ENCODE assay signal across 16 cellular contexts in genomic region chr15:100780208-100780800, GRCh38.
DNase-seq lines count a peak whose midpoint lies in the region; ATAC-seq, FAIRE-seq and TF ChIP-seq lines count a peak whose summit lies in the region.
"Had no signal": no experiment of that assay in that cellular context is flagged by ENCODE, and none has a peak within 500 bp of the region (broad histone marks: within the 10 kb centered on the region; RNA-seq: fewer than 3 reads in every experiment).

No MANE protein-coding gene starts in this region.

- no peaks in the 10 kb centered on the region for H3K9me3 Mint-ChIP-seq in chondrocyte (ENCODE audit: low read depth)

- no peak overlapping the region for H3K4me3 ChIP-seq in A549
- no peak overlapping the region for H3K4me3 ChIP-seq in osteoblast (ENCODE audit: insufficient read depth, low read length)
- H3K4me3 ChIP-seq: BLaER1, MG63 had no signal

- TF ChIP-seq CTCF in A549 (IDR thresholded peaks at IDR 0.05) (no peak), chondrocyte (IDR thresholded peaks at IDR 0.05) (no peak), osteoblast (IDR thresholded peaks at IDR 0.05; ENCODE audit: extremely low read depth, low read depth, low read length) (no peak)

- no peak overlapping the region for H3K27ac Mint-ChIP-seq in chondrocyte (ENCODE audit: unreplicated experiment)
- H3K27ac Mint-ChIP-seq: H9 had no signal

- H4K20me1 ChIP-seq in osteoblast (ENCODE audit: insufficient read depth, low read length) = no peaks in the 10 kb centered on the region
- H4K20me1 ChIP-seq: BLaER1 had no signal

- H3K36me3 ChIP-seq in osteoblast (ENCODE audit: insufficient read depth, low read length) = no peaks in the 10 kb centered on the region
- H3K36me3 ChIP-seq: BLaER1, MG63 had no signal

- TF ChIP-seq POLR2A in A549 (IDR thresholded peaks at IDR 0.05; ENCODE audit: low read length) = no peak

- H3K4me1 ChIP-seq in A549 (no peaks in the 10 kb centered on the region), osteoblast (ENCODE audit: insufficient read depth, low read length) (peaks cover 6% of the 10 kb centered on the region)

- 80% methylated on average over 13 of the region's 13 CpGs for WGBS in A549 (ENCODE audit: missing lambda C conversion rate)

- H3K79me2 ChIP-seq in osteoblast (ENCODE audit: insufficient read depth, low read length) = no peaks in the 10 kb centered on the region

- H3K27me3 Mint-ChIP-seq in chondrocyte (ENCODE audit: low read depth) = no peaks in the 10 kb centered on the region

- H2AFZ ChIP-seq in osteoblast (ENCODE audit: low read length) = no peak overlapping the region

- H3K9me3 ChIP-seq in A549 (no peaks in the 10 kb centered on the region), osteoblast (ENCODE audit: low read depth, low read length) (no peaks in the 10 kb centered on the region)
- H3K9me3 ChIP-seq: MG63 had no signal

- peak; percentile 18 for FAIRE-seq in A549 (lab: Jason Lieb, UNC)

- CTCF ChIA-PET in A549 (lab: Yijun Ruan, JAX) = no interaction called here

- no peak for TF ChIP-seq EP300 in A549 (IDR thresholded peaks at IDR 0.05)

- peaks cover 7% of the 10 kb centered on the region for H3K4me1 Mint-ChIP-seq in chondrocyte (ENCODE audit: low read depth)

- TF ChIP-seq RAD21 in A549 (conservative IDR thresholded peaks at IDR 0.05 in 1 of 2, IDR thresholded peaks at IDR 0.05 in 1 of 2) = no peak

- H3K4me2 ChIP-seq in A549 (no peak overlapping the region), osteoblast (ENCODE audit: insufficient read depth, low read length) (no peak overlapping the region)
- H3K4me2 ChIP-seq: BLaER1, KMS-11 had no signal

- DNase-seq in A549 (ENCODE audit: low read depth in 1 of 2, low spot score in 1 of 2) (no peak), D341Med (ENCODE audit: low spot score) (peak; percentile 7), chondrocyte (ENCODE audit: low spot score) (peak; percentile 36), osteoblast (ENCODE audit: insufficient read length, low spot score, missing footprints) (peak; percentile 26), hypothalamus (lab: John Stamatoyannopoulos, UW) (no peak), NOMO-1 (lab: John Stamatoyannopoulos, UW; ENCODE audit: unreplicated experiment in 2 of 2) (no peak), AG08395 (ENCODE audit: low spot score) (no peak)
- DNase-seq: DMS 273 treated with DMSO at 0.1 percent for 48 hours, H9, MG63, NCI-H1092 treated with DMSO at 0.1 percent for 48 hours, NCI-H187, NCI-H510A had no signal

- no peak overlapping the region for H3K27ac ChIP-seq in A549
- no peak overlapping the region for H3K27ac ChIP-seq in osteoblast (ENCODE audit: low read depth, low read length)
- H3K27ac ChIP-seq: BLaER1, KMS-11 had no signal

- no peak for ATAC-seq in A549
- ATAC-seq in GM19455 (IDR thresholded peaks at IDR 0.05; ENCODE audit: unreplicated experiment) = no peak

- no peaks in the 10 kb centered on the region for H3K27me3 ChIP-seq in osteoblast (ENCODE audit: insufficient read depth, low read length)
- H3K27me3 ChIP-seq: BLaER1, MG63 had no signal

- POLR2A ChIA-PET in A549 (lab: Yijun Ruan, JAX) = no interaction called here

- H3K36me3 Mint-ChIP-seq in chondrocyte (ENCODE audit: low read depth) = no peaks in the 10 kb centered on the region

- no peak overlapping the region for H3K4me3 Mint-ChIP-seq in chondrocyte (ENCODE audit: unreplicated experiment)
- H3K4me3 Mint-ChIP-seq: H9 had no signal

TF ChIP-seq in A549, 52 proteins besides CTCF, POLR2A, EP300 and RAD21:
- TF ChIP-seq ZFP36 (IDR thresholded peaks at IDR 0.05; ENCODE audit: borderline replicate concordance, partially characterized antibody) = no peak
- no peak for TF ChIP-seq CBX8 (IDR thresholded peaks at IDR 0.05)
- no peak for TF ChIP-seq HEYL (CRISPR knock-in tag; IDR thresholded peaks at IDR 0.05)
- TF ChIP-seq MYC (IDR thresholded peaks at IDR 0.05; ENCODE audit: borderline replicate concordance, low read length) = no peak
- TF ChIP-seq SREBF2 (IDR thresholded peaks at IDR 0.05) = no peak
- TF ChIP-seq HES2 (IDR thresholded peaks at IDR 0.05) = no peak
- TF ChIP-seq USF2 (IDR thresholded peaks at IDR 0.05) = no peak
- no peak for TF ChIP-seq NR3C1 (IDR thresholded peaks at IDR 0.05)
- TF ChIP-seq CBX2 (IDR thresholded peaks at IDR 0.05; ENCODE audit: borderline replicate concordance, low read depth) = no peak
- TF ChIP-seq ZNF302 (CRISPR knock-in tag; IDR thresholded peaks at IDR 0.05) = no peak

Comparison
In these comparisons a context has a peak if more than half of its experiments do, and no peak if none do; other contexts are left out.
1. DNase-seq: peak in D341Med (single experiment), chondrocyte (single experiment) and osteoblast (single experiment); none in A549 (0 of 2), hypothalamus (0 of 51), NOMO-1 (0 of 2) and AG08395 (single experiment).